17 cellular contexts compared by ENCODE assay signal in the genomic region with DNA sequence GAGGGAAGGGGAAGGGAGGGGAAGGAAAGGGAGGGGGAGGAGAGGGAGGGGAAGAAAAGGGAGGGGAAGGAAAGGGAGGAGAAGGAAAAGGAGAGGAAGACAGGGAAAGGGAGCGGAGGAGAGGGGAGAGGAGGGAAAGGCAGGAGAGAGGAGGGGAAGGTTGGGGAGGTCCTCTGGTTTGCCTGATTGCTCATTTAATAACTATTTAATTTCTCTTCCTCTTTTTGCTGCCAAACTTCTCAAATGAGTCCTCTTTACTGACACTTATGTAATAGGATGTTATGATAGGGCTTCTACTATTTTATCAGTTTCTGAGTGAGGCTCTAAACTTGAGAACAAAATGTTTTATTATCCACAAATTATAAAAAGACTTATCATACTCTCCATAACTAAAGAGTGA. TPM values are rescaled to one million over a fixed set of nuclear protein-coding genes. Genes with fewer than 3 reads are reported as not detected.
DNase-seq lines count a peak whose midpoint lies in the region; ATAC-seq and TF ChIP-seq lines count a peak whose summit lies in the region.
"Had no signal": no experiment of that assay in that cellular context is flagged by ENCODE, and none has a peak within 500 bp of the region (broad histone marks: within the 10 kb centered on the region; RNA-seq: fewer than 3 reads in every experiment).

No MANE protein-coding gene starts in this region.

- H3K9me3 ChIP-seq in BE2C, result no peaks in the 10 kb centered on the region
- H3K9me3 ChIP-seq: esophagus muscularis mucosa, testis had no signal

- H3K4me1 ChIP-seq in BE2C, result no peaks in the 10 kb centered on the region
- H3K4me1 ChIP-seq: esophagus muscularis mucosa, testis had no signal

- no peaks in the 10 kb centered on the region for H3K27me3 ChIP-seq in BE2C
- H3K27me3 ChIP-seq: esophagus muscularis mucosa, testis had no signal

- peak; percentile 92 for ATAC-seq in GM18519 (IDR thresholded peaks at IDR 0.05; ENCODE audit: low FRiP score, unreplicated experiment)
- peak; percentile 90 for ATAC-seq in GM21447 (IDR thresholded peaks at IDR 0.05; ENCODE audit: unreplicated experiment)
- peak; percentile 88 for ATAC-seq in HG03103 (IDR thresholded peaks at IDR 0.05; ENCODE audit: low read depth, unreplicated experiment)
- ATAC-seq in esophagus mucosa, result no peak
- ATAC-seq: GM23338 had no signal

- TF ChIP-seq CTCF in BE2C (IDR thresholded peaks at IDR 0.05; ENCODE audit: low read depth, low read length), result no peak

- H3K36me3 ChIP-seq in BE2C, result no peaks in the 10 kb centered on the region
- H3K36me3 ChIP-seq: esophagus muscularis mucosa had no signal

- no peak overlapping the region for H3K4me3 ChIP-seq in BE2C (ENCODE audit: low read depth, low read length)
- H3K4me3 ChIP-seq: esophagus muscularis mucosa, GM23338, testis had no signal

- peak; percentile 76 for DNase-seq in SIG-M5 treated with dmso at 0.1 percent for 504 hours (lab: John Stamatoyannopoulos, UW; ENCODE audit: unreplicated experiment)
- no peak for DNase-seq in DMS79 treated with DMSO at 0.1 percent for 48 hours (lab: John Stamatoyannopoulos, UW)
- no peak for DNase-seq in BE2C
- no peak for DNase-seq in GM03348 (ENCODE audit: low spot score)
- DNase-seq: activated CD8-positive, alpha-beta memory T cell treated with anti-CD3 and anti-CD28 coated beads for 24 hours; left cardiac atrium; NCI-H1417; nucleus accumbens; SHP77; testis had no signal

RNA-seq across cellular contexts. Expression of a gene that starts 35.4 kb away (rescaled TPM):
- total RNA-seq in esophagus mucosa, result 90.8 TPM
- 78.3 TPM for polyA plus RNA-seq in BE2C (2012; ENCODE audit: insufficient read depth, insufficient read length, low read depth)

RNA-seq across cellular contexts. Expression of a gene that starts 43.1 kb away (rescaled TPM):
- 0.32 TPM for total RNA-seq in esophagus mucosa
- polyA plus RNA-seq in BE2C (2012; ENCODE audit: insufficient read depth, insufficient read length, low read depth), result not detected
- total RNA-seq: astrocyte, GM23338, left cardiac atrium had no signal
